In genomic region chr18:63201456-63201855, GRCh38 we compare ENCODE assay signal across 6 cellular contexts.
DNase-seq lines count a peak whose midpoint lies in the region; ATAC-seq and TF ChIP-seq lines count a peak whose summit lies in the region.
"Not testable (repeated sequence)": the region's sequence is repeated elsewhere in the genome, so short reads cannot be mapped to it uniquely, and the experiment has no call there.

No MANE protein-coding gene starts in this region.

- H3K27me3 ChIP-seq in CD4-positive, CD25-positive, alpha-beta regulatory T cell (ENCODE audit: control insufficient read depth, insufficient read depth, low read length): not testable (repeated sequence)

- not testable (repeated sequence) for H3K9me3 ChIP-seq in CD4-positive, CD25-positive, alpha-beta regulatory T cell (ENCODE audit: control insufficient read depth in 2 of 2, low read length in 2 of 2); HEK293 (ENCODE audit: control insufficient read depth, insufficient read depth, low read depth, low read length)

- H3K36me3 ChIP-seq in CD4-positive, CD25-positive, alpha-beta regulatory T cell (ENCODE audit: control insufficient read depth, insufficient read depth, low read length); HEK293 (ENCODE audit: control insufficient read depth in 2 of 2, insufficient read depth in 1 of 2, low read length in 2 of 2): not testable (repeated sequence)

- POLR2A ChIA-PET in HEK293 (lab: Yijun Ruan, JAX); T-cell (lab: Charles Lee): not testable (repeated sequence)
- POLR2A ChIA-PET in activated CD8-positive, alpha-beta T cell treated with anti-CD3 and anti-CD28 coated beads, Interleukin-2, amount 10 ng/mL, durations not matched to agents 7 days and 5 days (lab: Charles Lee): interaction anchor here (2.2 to 13.5 kb wide), 4 partner anchors 11 to 117 kb away, joined by 35 to 205 read pairs (median 48); partner anchors contain the start of gene BCL2

- H3K27me3 Mint-ChIP-seq in CD4-positive, CD25-positive, alpha-beta regulatory T cell; T-cell; activated CD8-positive, alpha-beta T cell treated with anti-CD3 and anti-CD28 coated beads, Interleukin-2, amount 10 ng/mL, durations not matched to agents 7 days and 5 days (ENCODE audit: low read depth); activated naive CD8-positive, alpha-beta T cell treated with anti-CD3 and anti-CD28 coated beads, Interleukin-2, amount 50 U/mL, for 24 hours; stimulated activated naive CD8-positive, alpha-beta T cell treated with anti-CD3 and anti-CD28 coated beads, Interleukin-15, Interleukin-2, amounts not matched to agents 100 ng/mL and 50 ng/mL, for 24 hours: not testable (repeated sequence)

- not testable (repeated sequence) for H3K4me3 ChIP-seq in CD4-positive, CD25-positive, alpha-beta regulatory T cell (ENCODE audit: low read depth, low read length); HEK293 (ENCODE audit: low read depth, low read length)

- peak overlapping the region; percentile 71 for H3K27ac ChIP-seq in CD4-positive, CD25-positive, alpha-beta regulatory T cell (ENCODE audit: insufficient read depth, low read length, poor library complexity, severe bottlenecking)
- not testable (repeated sequence) for H3K27ac ChIP-seq in HEK293 (ENCODE audit: extremely low read depth, low read depth, low read length)

- not testable (repeated sequence) for DNase-seq in CD4-positive, CD25-positive, alpha-beta regulatory T cell; T-cell; activated CD8-positive, alpha-beta T cell treated with anti-CD3 and anti-CD28 coated beads, Interleukin-2, amount 10 ng/mL, durations not matched to agents 7 days and 5 days; activated naive CD8-positive, alpha-beta T cell treated with anti-CD3 and anti-CD28 coated beads, Interleukin-2, amount 50 U/mL, for 24 hours

- peaks cover 80% of the 10 kb centered on the region for H3K4me1 ChIP-seq in CD4-positive, CD25-positive, alpha-beta regulatory T cell (ENCODE audit: control insufficient read depth, insufficient read depth, low read length, poor library complexity, severe bottlenecking)
- H3K4me1 ChIP-seq in HEK293 (ENCODE audit: control insufficient read depth, insufficient read depth, low read length): not testable (repeated sequence)

- not testable (repeated sequence) for ATAC-seq in CD4-positive, CD25-positive, alpha-beta regulatory T cell (ENCODE audit: low read depth in 2 of 2); T-cell (replicated peaks in 1 of 4); activated CD8-positive, alpha-beta T cell treated with anti-CD3 and anti-CD28 coated beads, Interleukin-2, amount 10 ng/mL, durations not matched to agents 7 days and 5 days; activated naive CD8-positive, alpha-beta T cell treated with anti-CD3 and anti-CD28 coated beads, Interleukin-2, amount 50 U/mL, for 24 hours

- H3K4me1 Mint-ChIP-seq in CD4-positive, CD25-positive, alpha-beta regulatory T cell: peaks cover 29 to 45% (median 42%) of the 10 kb centered on the region in 4 donors
- peaks cover 41 to 55% (median 53%) of the 10 kb centered on the region in 3 donors for H3K4me1 Mint-ChIP-seq in T-cell
- H3K4me1 Mint-ChIP-seq in activated CD8-positive, alpha-beta T cell treated with anti-CD3 and anti-CD28 coated beads, Interleukin-2, amount 10 ng/mL, durations not matched to agents 7 days and 5 days (ENCODE audit: low read depth): peaks cover 55% of the 10 kb centered on the region
- peaks cover 53% of the 10 kb centered on the region for H3K4me1 Mint-ChIP-seq in activated naive CD8-positive, alpha-beta T cell treated with anti-CD3 and anti-CD28 coated beads, Interleukin-2, amount 50 U/mL, for 24 hours
- peaks cover 53% of the 10 kb centered on the region for H3K4me1 Mint-ChIP-seq in stimulated activated naive CD8-positive, alpha-beta T cell treated with anti-CD3 and anti-CD28 coated beads, Interleukin-15, Interleukin-2, amounts not matched to agents 100 ng/mL and 50 ng/mL, for 24 hours (ENCODE audit: low read depth)

- peak overlapping the region in 2 of 3 donors; percentile 43 to 59 for H3K27ac Mint-ChIP-seq in CD4-positive, CD25-positive, alpha-beta regulatory T cell
- H3K27ac Mint-ChIP-seq in T-cell: peak overlapping the region; percentile 38 to 61
- peak overlapping the region; percentile 32 for H3K27ac Mint-ChIP-seq in activated CD8-positive, alpha-beta T cell treated with anti-CD3 and anti-CD28 coated beads, Interleukin-2, amount 10 ng/mL, durations not matched to agents 7 days and 5 days
- peak overlapping the region; percentile 57 for H3K27ac Mint-ChIP-seq in activated naive CD8-positive, alpha-beta T cell treated with anti-CD3 and anti-CD28 coated beads, Interleukin-2, amount 50 U/mL, for 24 hours
- peak overlapping the region; percentile 16 for H3K27ac Mint-ChIP-seq in stimulated activated naive CD8-positive, alpha-beta T cell treated with anti-CD3 and anti-CD28 coated beads, Interleukin-15, Interleukin-2, amounts not matched to agents 100 ng/mL and 50 ng/mL, for 24 hours

- TF ChIP-seq CTCF in HEK293 (tag by site-specific recombination; IDR thresholded peaks at IDR 0.05): not testable (repeated sequence)

- CTCF ChIA-PET in HEK293 (lab: Yijun Ruan, JAX): not testable (repeated sequence)
- CTCF ChIA-PET in T-cell (lab: Charles Lee): interaction anchor here in 1 of 2 donors (0.7 kb wide), 1 partner anchor 275 kb away, joined by 6 read pairs; no protein-coding TSS in a partner anchor
- CTCF ChIA-PET in activated CD8-positive, alpha-beta T cell treated with anti-CD3 and anti-CD28 coated beads, Interleukin-2, amount 10 ng/mL, durations not matched to agents 7 days and 5 days (lab: Charles Lee): interaction anchor here (0.7 to 2.3 kb wide), 4 partner anchors 9 to 117 kb away, joined by 3 to 22 read pairs (median 15); partner anchors contain the start of gene BCL2

- H3K9me3 Mint-ChIP-seq in CD4-positive, CD25-positive, alpha-beta regulatory T cell; T-cell; activated CD8-positive, alpha-beta T cell treated with anti-CD3 and anti-CD28 coated beads, Interleukin-2, amount 10 ng/mL, durations not matched to agents 7 days and 5 days (ENCODE audit: insufficient read depth); activated naive CD8-positive, alpha-beta T cell treated with anti-CD3 and anti-CD28 coated beads, Interleukin-2, amount 50 U/mL, for 24 hours; stimulated activated naive CD8-positive, alpha-beta T cell treated with anti-CD3 and anti-CD28 coated beads, Interleukin-15, Interleukin-2, amounts not matched to agents 100 ng/mL and 50 ng/mL, for 24 hours: not testable (repeated sequence)

- not testable (repeated sequence) for H3K36me3 Mint-ChIP-seq in CD4-positive, CD25-positive, alpha-beta regulatory T cell; T-cell; activated naive CD8-positive, alpha-beta T cell treated with anti-CD3 and anti-CD28 coated beads, Interleukin-2, amount 50 U/mL, for 24 hours (ENCODE audit: low read depth); stimulated activated naive CD8-positive, alpha-beta T cell treated with anti-CD3 and anti-CD28 coated beads, Interleukin-15, Interleukin-2, amounts not matched to agents 100 ng/mL and 50 ng/mL, for 24 hours (ENCODE audit: low read depth)
- H3K36me3 Mint-ChIP-seq in activated CD8-positive, alpha-beta T cell treated with anti-CD3 and anti-CD28 coated beads, Interleukin-2, amount 10 ng/mL, durations not matched to agents 7 days and 5 days (ENCODE audit: low read depth): peaks cover 47% of the 10 kb centered on the region

- peak overlapping the region in 3 of 4 donors; percentile 5 to 49 (median 27) for H3K4me3 Mint-ChIP-seq in CD4-positive, CD25-positive, alpha-beta regulatory T cell
- H3K4me3 Mint-ChIP-seq in T-cell; activated CD8-positive, alpha-beta T cell treated with anti-CD3 and anti-CD28 coated beads, Interleukin-2, amount 10 ng/mL, durations not matched to agents 7 days and 5 days; activated naive CD8-positive, alpha-beta T cell treated with anti-CD3 and anti-CD28 coated beads, Interleukin-2, amount 50 U/mL, for 24 hours; stimulated activated naive CD8-positive, alpha-beta T cell treated with anti-CD3 and anti-CD28 coated beads, Interleukin-15, Interleukin-2, amounts not matched to agents 100 ng/mL and 50 ng/mL, for 24 hours: not testable (repeated sequence)

TF ChIP-seq in HEK293, 187 proteins besides CTCF, POLR2A, EP300 and RAD21:
- TF ChIP-seq ZNF146 (tag by site-specific recombination; IDR thresholded peaks at IDR 0.05): peak; percentile 73; the same call in 1 of the 2 replicates
- TF ChIP-seq ZNF580 (tag by site-specific recombination; IDR thresholded peaks at IDR 0.05): peak; percentile 84
